10 cellular contexts compared by ENCODE assay signal in the genomic region with DNA sequence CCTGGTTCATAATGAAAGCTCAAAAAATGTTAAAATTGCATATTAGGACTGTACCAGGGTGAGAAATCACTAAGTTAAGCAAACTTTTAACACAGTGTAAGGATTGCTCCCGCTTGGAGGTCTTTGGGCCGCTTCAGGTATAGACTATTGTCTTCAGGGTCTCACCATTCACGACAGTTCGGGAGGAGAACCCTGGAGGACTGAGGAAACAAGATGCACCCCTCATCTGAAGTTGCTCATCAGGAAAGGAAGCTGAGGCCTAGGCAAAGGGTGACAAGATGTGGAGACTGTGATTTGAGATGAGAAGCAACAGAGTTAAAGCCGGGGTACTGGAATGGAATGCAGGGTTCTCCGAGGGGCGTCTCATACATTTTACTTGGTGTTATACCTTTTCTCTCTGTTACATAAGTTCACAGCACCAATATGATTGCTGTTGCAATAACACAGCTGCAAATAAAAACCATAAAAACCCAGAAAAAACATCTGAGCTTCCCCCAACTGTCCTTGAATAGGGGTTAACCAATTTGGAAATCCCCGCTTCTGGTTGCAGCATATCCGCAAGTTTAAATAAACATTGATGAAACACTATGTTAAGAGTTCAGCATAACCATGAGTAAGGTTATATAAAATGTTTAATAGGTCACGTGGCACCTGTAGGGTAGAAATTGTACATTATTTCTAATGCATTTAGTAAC. TPM values are rescaled to one million over a fixed set of nuclear protein-coding genes. Genes with fewer than 3 reads are reported as not detected.
DNase-seq lines count a peak whose midpoint lies in the region; ATAC-seq, FAIRE-seq and TF ChIP-seq lines count a peak whose summit lies in the region.
"Had no signal": no experiment of that assay in that cellular context is flagged by ENCODE, and none has a peak within 500 bp of the region (broad histone marks: within the 10 kb centered on the region; RNA-seq: fewer than 3 reads in every experiment).

No MANE protein-coding gene starts in this region.

- H3K4me3 Mint-ChIP-seq in T-helper 17 cell = peak overlapping the region; percentile 33
- H3K4me3 Mint-ChIP-seq in naive B cell = peak overlapping the region in 7 of 8 donors; percentile 22 to 84 (median 69)

- FAIRE-seq in GM12892 (lab: Jason Lieb, UNC) = peak; percentile 87

- 0 out of 2 replicates have a peak, but pooled peaks have one; percentile 6 for TF ChIP-seq POLR2A in GM12892 (IDR thresholded peaks at IDR 0.05; ENCODE audit: low read depth, low read length)

- H3K27me3 Mint-ChIP-seq in T-helper 17 cell (no peaks in the 10 kb centered on the region), naive B cell (no peaks in the 10 kb centered on the region)

- H3K36me3 Mint-ChIP-seq in T-helper 17 cell (ENCODE audit: low read depth) (no peaks in the 10 kb centered on the region), naive B cell (no peaks in the 10 kb centered on the region)

- H3K27ac Mint-ChIP-seq in T-helper 17 cell (no peak overlapping the region), naive B cell (peak overlapping the region in 5 of 6 donors; percentile 9 to 93 (median 63))

- H3K9me3 Mint-ChIP-seq in naive B cell = no peaks in the 10 kb centered on the region

- H3K9me3 ChIP-seq in T-helper 17 cell (ENCODE audit: control insufficient read depth, low read length, poor library complexity, severe bottlenecking) = no peaks in the 10 kb centered on the region

- peak; percentile 31 for ATAC-seq in HG03039 (IDR thresholded peaks at IDR 0.05; ENCODE audit: unreplicated experiment)
- peak; percentile 90 for ATAC-seq in T-helper 17 cell
- peak; percentile 34 to 46 for ATAC-seq in naive B cell (ENCODE audit: low read depth in 2 of 2)
- ATAC-seq in GM21360 (IDR thresholded peaks at IDR 0.05; ENCODE audit: unreplicated experiment) = no peak
- ATAC-seq in HG03439 (IDR thresholded peaks at IDR 0.05; ENCODE audit: unreplicated experiment) = no peak

- DNase-seq in GM12892 (ENCODE audit: insufficient read length) (no peak), T-helper 17 cell (no peak), naive B cell (no peak), C1 segment of cervical spinal cord (lab: John Stamatoyannopoulos, UW) (no peak), ureter (ENCODE audit: low spot score) (no peak)
- DNase-seq: activated T-cell treated with anti-CD3 and anti-CD28 coated beads for 4 hours, PC-9 had no signal

- H3K4me1 Mint-ChIP-seq in T-helper 17 cell (peaks cover 11% of the 10 kb centered on the region), naive B cell (peaks cover 18 to 41% (median 20%) of the 10 kb centered on the region in 3 donors)

RNA-seq across cellular contexts. Expression of a gene that starts 40.1 kb away (rescaled TPM):
- polyA plus RNA-seq in GM12892 (2012; ENCODE audit: missing spikeins) = 0.68 TPM
- total RNA-seq in T-helper 17 cell (1 to 10 TPM; 1.5 to 1.7 TPM), ureter (0.96 TPM)
- polyA plus RNA-seq in naive B cell (ENCODE audit: low read depth in 6 of 6) = under 1 TPM; 0.19 to 0.58 (median 0.42) TPM

RNA-seq across cellular contexts. Expression of a gene that starts 40.4 kb away (rescaled TPM):
- polyA plus RNA-seq in GM12892 (2012; ENCODE audit: missing spikeins) = 1.9 TPM
- total RNA-seq in T-helper 17 cell (1 to 10 TPM; 5.3 to 6.4 TPM), ureter (8.9 TPM)
- 1 to 10 TPM in 5 of 6 donors, not detected in 1; 1.7 to 3.1 (median 2.8) TPM for polyA plus RNA-seq in naive B cell (ENCODE audit: low read depth in 6 of 6)

Comparison
In these comparisons a context has a peak if more than half of its experiments do, and no peak if none do; other contexts are left out.
1. ATAC-seq: peak in HG03039 (single experiment), T-helper 17 cell (single experiment) and naive B cell (2 of 2); none in GM21360 (single experiment) and HG03439 (single experiment).